1 cellular context compared by ENCODE assay signal in the genomic region with DNA sequence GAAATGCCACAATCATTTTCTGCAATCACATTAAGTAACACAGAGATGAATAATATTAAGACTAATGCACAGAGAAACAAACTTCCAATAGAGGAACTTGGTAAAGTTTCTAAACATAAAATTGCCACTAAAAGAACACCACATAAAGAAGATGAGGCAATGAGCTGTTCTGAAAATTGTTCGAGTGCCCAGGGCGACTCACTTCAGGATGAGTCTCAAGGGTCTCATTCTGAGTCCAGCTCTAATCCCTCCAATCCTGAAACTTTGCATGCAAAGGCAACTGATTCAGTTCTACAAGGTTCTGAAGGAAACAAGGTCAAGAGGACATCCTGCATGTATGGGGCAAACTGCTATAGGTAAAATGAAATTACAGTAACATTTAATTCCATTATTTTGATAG.
TF ChIP-seq lines count a peak whose summit lies in the region.

No MANE protein-coding gene starts in this region.

TF ChIP-seq in K562, 482 proteins besides CTCF, POLR2A, EP300 and RAD21 (continued from another document):
- TF ChIP-seq CHAMP1 (IDR thresholded peaks at IDR 0.05) = no peak
- TF ChIP-seq, protein P1, sequence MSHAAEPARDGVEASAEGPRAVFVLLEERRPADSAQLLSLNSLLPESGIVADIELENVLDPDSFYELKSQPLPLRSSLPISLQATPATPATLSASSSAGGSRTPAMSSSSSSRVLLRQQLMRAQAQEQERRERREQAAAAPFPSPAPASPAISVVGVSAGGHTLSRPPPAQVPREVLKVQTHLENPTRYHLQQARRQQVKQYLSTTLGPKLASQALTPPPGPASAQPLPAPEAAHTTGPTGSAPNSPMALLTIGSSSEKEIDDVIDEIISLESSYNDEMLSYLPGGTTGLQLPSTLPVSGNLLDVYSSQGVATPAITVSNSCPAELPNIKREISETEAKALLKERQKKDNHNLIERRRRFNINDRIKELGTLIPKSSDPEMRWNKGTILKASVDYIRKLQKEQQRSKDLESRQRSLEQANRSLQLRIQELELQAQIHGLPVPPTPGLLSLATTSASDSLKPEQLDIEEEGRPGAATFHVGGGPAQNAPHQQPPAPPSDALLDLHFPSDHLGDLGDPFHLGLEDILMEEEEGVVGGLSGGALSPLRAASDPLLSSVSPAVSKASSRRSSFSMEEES (CRISPR knock-in tag; IDR thresholded peaks at IDR 0.05) = no peak
- no peak for TF ChIP-seq RNF219 (CRISPR knock-in tag; IDR thresholded peaks at IDR 0.05)
- no peak for TF ChIP-seq SREBF1 (IDR thresholded peaks at IDR 0.05; ENCODE audit: borderline replicate concordance, low read depth, low read length)
- TF ChIP-seq, protein P2, sequence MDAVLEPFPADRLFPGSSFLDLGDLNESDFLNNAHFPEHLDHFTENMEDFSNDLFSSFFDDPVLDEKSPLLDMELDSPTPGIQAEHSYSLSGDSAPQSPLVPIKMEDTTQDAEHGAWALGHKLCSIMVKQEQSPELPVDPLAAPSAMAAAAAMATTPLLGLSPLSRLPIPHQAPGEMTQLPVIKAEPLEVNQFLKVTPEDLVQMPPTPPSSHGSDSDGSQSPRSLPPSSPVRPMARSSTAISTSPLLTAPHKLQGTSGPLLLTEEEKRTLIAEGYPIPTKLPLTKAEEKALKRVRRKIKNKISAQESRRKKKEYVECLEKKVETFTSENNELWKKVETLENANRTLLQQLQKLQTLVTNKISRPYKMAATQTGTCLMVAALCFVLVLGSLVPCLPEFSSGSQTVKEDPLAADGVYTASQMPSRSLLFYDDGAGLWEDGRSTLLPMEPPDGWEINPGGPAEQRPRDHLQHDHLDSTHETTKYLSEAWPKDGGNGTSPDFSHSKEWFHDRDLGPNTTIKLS (IDR thresholded peaks at IDR 0.05; ENCODE audit: borderline replicate concordance, low read depth) = no peak
- TF ChIP-seq ZFX (CRISPR knock-in tag; IDR thresholded peaks at IDR 0.05) = no peak
- TF ChIP-seq ZNF780A (CRISPR knock-in tag; IDR thresholded peaks at IDR 0.05) = no peak
